In genomic region chr16:87235810-87236515, GRCh38 we compare ENCODE assay signal across 12 cellular contexts.
A peak's percentile ranks its signal among the peaks of the same experiment; 100 is the strongest.
DNase-seq lines count a peak whose midpoint lies in the region; ATAC-seq and TF ChIP-seq lines count a peak whose summit lies in the region.
"Had no signal": no experiment of that assay in that cellular context is flagged by ENCODE, and none has a peak within 500 bp of the region (broad histone marks: within the 10 kb centered on the region; RNA-seq: fewer than 3 reads in every experiment).

No MANE protein-coding gene starts in this region.

- peaks cover 21% of the 10 kb centered on the region for H3K27me3 Mint-ChIP-seq in progenitor cell of endocrine pancreas
- peaks cover 7% of the 10 kb centered on the region for H3K27me3 Mint-ChIP-seq in Caco-2 (ENCODE audit: insufficient read depth, unreplicated experiment)

- H3K27me3 ChIP-seq in Loucy (ENCODE audit: insufficient read depth, low read length, poor library complexity, severe bottlenecking) = no peaks in the 10 kb centered on the region
- H3K27me3 ChIP-seq in Caco-2 (replicated peaks; ENCODE audit: control insufficient read depth, insufficient read depth, low read length) = no peaks in the 10 kb centered on the region
- H3K27me3 ChIP-seq: ascending aorta had no signal

- H4K20me1 ChIP-seq in Loucy (ENCODE audit: insufficient read depth, low read length, poor library complexity, severe bottlenecking) = no peaks in the 10 kb centered on the region

- peaks cover 3% of the 10 kb centered on the region for H3K9me3 Mint-ChIP-seq in progenitor cell of endocrine pancreas (ENCODE audit: low read depth)
- no peaks in the 10 kb centered on the region for H3K9me3 Mint-ChIP-seq in Caco-2 (ENCODE audit: unreplicated experiment)

- H3K27ac Mint-ChIP-seq in progenitor cell of endocrine pancreas = peak overlapping the region; percentile 11
- no peak overlapping the region for H3K27ac Mint-ChIP-seq in Caco-2 (ENCODE audit: unreplicated experiment)

- peak overlapping the region; percentile 73 for H3K9ac ChIP-seq in Loucy (ENCODE audit: low read depth, low read length, poor library complexity, severe bottlenecking)

- no peaks in the 10 kb centered on the region for H3K9me2 ChIP-seq in Loucy (replicated peaks; ENCODE audit: low read depth, low read length)

- H3K79me2 ChIP-seq in Loucy (ENCODE audit: insufficient read depth, low read length) = no peaks in the 10 kb centered on the region

- H3K36me3 Mint-ChIP-seq in progenitor cell of endocrine pancreas (ENCODE audit: insufficient read depth) = no peaks in the 10 kb centered on the region
- H3K36me3 Mint-ChIP-seq in Caco-2 (ENCODE audit: insufficient read depth, unreplicated experiment) = no peaks in the 10 kb centered on the region

- peak overlapping the region; percentile 84 for H3K4me2 ChIP-seq in Loucy (ENCODE audit: low read depth, low read length, poor library complexity, severe bottlenecking)
- H3K4me2 ChIP-seq: smooth muscle cell had no signal

- intact Hi-C loops in Caco-2 (cut with micrococcal nuclease; ENCODE audit: unreplicated experiment) = no loop called here

- H3F3A ChIP-seq in Loucy (ENCODE audit: low read depth) = no peaks in the 10 kb centered on the region

- no TSS peak for BruUV-seq in Caco-2 (replicated peaks; lab: Mats Ljungman, UMichigan)

- H2AFZ ChIP-seq in Loucy (ENCODE audit: low read length) = peak overlapping the region; percentile 76

- peak overlapping the region; percentile 64 for H3K4me3 ChIP-seq in Loucy (ENCODE audit: low read length, poor library complexity, severe bottlenecking)
- H3K4me3 ChIP-seq in Caco-2 (ENCODE audit: low read depth, low read length) = no peak overlapping the region
- H3K4me3 ChIP-seq: ascending aorta, SK-N-MC, smooth muscle cell had no signal

- peaks cover 13% of the 10 kb centered on the region for H3K4me1 Mint-ChIP-seq in progenitor cell of endocrine pancreas (ENCODE audit: low read depth)
- peaks cover 8% of the 10 kb centered on the region for H3K4me1 Mint-ChIP-seq in Caco-2 (ENCODE audit: low read depth, unreplicated experiment)

- H3K36me3 ChIP-seq in Loucy (ENCODE audit: insufficient read depth, low read length) (no peaks in the 10 kb centered on the region), Caco-2 (ENCODE audit: control insufficient read depth, insufficient read depth, low read length) (no peaks in the 10 kb centered on the region)
- H3K36me3 ChIP-seq: ascending aorta had no signal

- H3K9me3 ChIP-seq in Loucy (ENCODE audit: insufficient read depth, low read depth, low read length) (no peaks in the 10 kb centered on the region; the same call in 1 of the 2 replicates), Caco-2 (peaks cover 4% of the 10 kb centered on the region; the same call in 1 of the 2 replicates)

- H3K4me1 ChIP-seq in Loucy (ENCODE audit: insufficient read depth, low read length, poor library complexity, severe bottlenecking) (peaks cover 57% of the 10 kb centered on the region), Caco-2 (peaks cover 8% of the 10 kb centered on the region; the same call in 1 of the 2 replicates)
- H3K4me1 ChIP-seq: ascending aorta had no signal

- TF ChIP-seq CTCF in Loucy (conservative IDR thresholded peaks at IDR 0.05; ENCODE audit: low read length) (peak; percentile 48), progenitor cell of endocrine pancreas (IDR thresholded peaks at IDR 0.05; ENCODE audit: unreplicated experiment) (peak; percentile 30), Caco-2 (IDR thresholded peaks at IDR 0.05; ENCODE audit: insufficient read depth in 1 of 2, low read depth in 1 of 2, low read length in 1 of 2, severe bottlenecking in 1 of 2, unreplicated experiment in 1 of 2) (no peak)

- DNase-seq in SIG-M5 treated with dmso at 0.1 percent for 504 hours (lab: John Stamatoyannopoulos, UW; ENCODE audit: unreplicated experiment) (peak; percentile 3), SIG-M5 (lab: John Stamatoyannopoulos, UW) (no peak), astrocyte of the hippocampus (ENCODE audit: low read depth, low spot score) (peak; percentile 23), progenitor cell of endocrine pancreas (ENCODE audit: low spot score, unreplicated experiment) (no peak), mucosa of gallbladder (ENCODE audit: low spot score) (no peak), Caco-2 (no peak)
- DNase-seq: DMS53 had no signal

- no peak for ATAC-seq in HG03175 (IDR thresholded peaks at IDR 0.05; ENCODE audit: unreplicated experiment)

- CTCF ChIA-PET in Caco-2 (lab: Charles Lee) = no interaction called here

- no peak overlapping the region for H3K4me3 Mint-ChIP-seq in progenitor cell of endocrine pancreas (ENCODE audit: low read depth)
- H3K4me3 Mint-ChIP-seq in Caco-2 (ENCODE audit: unreplicated experiment) = no peak overlapping the region

- POLR2A ChIA-PET in Caco-2 (lab: Charles Lee) = no interaction called here

Comparison
In these comparisons a context has a peak if more than half of its experiments do, and no peak if none do; other contexts are left out.
1. DNase-seq: peak in SIG-M5 treated with dmso at 0.1 percent for 504 hours (single experiment) and astrocyte of the hippocampus (single experiment); none in SIG-M5 (single experiment), progenitor cell of endocrine pancreas (single experiment), mucosa of gallbladder (single experiment) and Caco-2 (0 of 2).
2. CTCF ChIP-seq: peak in Loucy (single experiment) and progenitor cell of endocrine pancreas (single experiment); none in Caco-2 (0 of 2).